9 cellular contexts compared by ENCODE assay signal in genomic region chr22:45552580-45553332, GRCh38. TPM values are rescaled to one million over a fixed set of nuclear protein-coding genes. Genes with fewer than 3 reads are reported as not detected.
DNase-seq lines count a peak whose midpoint lies in the region; ATAC-seq, FAIRE-seq and TF ChIP-seq lines count a peak whose summit lies in the region.
"Had no signal": no experiment of that assay in that cellular context is flagged by ENCODE, and none has a peak within 500 bp of the region (broad histone marks: within the 10 kb centered on the region; RNA-seq: fewer than 3 reads in every experiment).

No MANE protein-coding gene starts in this region.

- TF ChIP-seq EP300 in suprapubic skin (IDR thresholded peaks at IDR 0.05) = no peak

- no peak overlapping the region for H3K27ac ChIP-seq in HL-60 (replicated peaks)
- H3K27ac ChIP-seq in suprapubic skin = peak overlapping the region; percentile 91

- FAIRE-seq in bronchial epithelial cell (lab: Jason Lieb, UNC) = no peak

- H3K36me3 ChIP-seq in bronchial epithelial cell (ENCODE audit: control insufficient read depth, insufficient read depth, low read length) (peaks cover 2% of the 10 kb centered on the region), kidney epithelial cell (ENCODE audit: control insufficient read depth, insufficient read depth, low read length) (no peaks in the 10 kb centered on the region), suprapubic skin (peaks cover 16% of the 10 kb centered on the region)

- H3K27me3 ChIP-seq in HL-60 (ENCODE audit: insufficient read depth, poor library complexity, severe bottlenecking) (peaks cover 2% of the 10 kb centered on the region), bronchial epithelial cell (ENCODE audit: control insufficient read depth, insufficient read depth, low read length) (no peaks in the 10 kb centered on the region), kidney epithelial cell (ENCODE audit: control insufficient read depth, insufficient read depth, low read length) (no peaks in the 10 kb centered on the region), suprapubic skin (no peaks in the 10 kb centered on the region)

- H3K4me1 ChIP-seq in suprapubic skin = peaks cover 65% of the 10 kb centered on the region

- no peaks in the 10 kb centered on the region for H3K9me3 ChIP-seq in suprapubic skin

- 53% methylated on average over 17 of the region's 30 CpGs for WGBS in suprapubic skin

- no peak overlapping the region for H3K4me3 ChIP-seq in HL-60 (replicated peaks; ENCODE audit: insufficient read depth, low read length)
- H3K4me3 ChIP-seq in bronchial epithelial cell (ENCODE audit: low read depth, low read length) = no peak overlapping the region
- no peak overlapping the region for H3K4me3 ChIP-seq in kidney epithelial cell (ENCODE audit: low read depth, low read length)
- no peak overlapping the region for H3K4me3 ChIP-seq in suprapubic skin

- no peak for TF ChIP-seq POLR2A in suprapubic skin (IDR thresholded peaks at IDR 0.05)

- ATAC-seq in GM21786 (IDR thresholded peaks at IDR 0.05; ENCODE audit: unreplicated experiment) (no peak), GM18861 (IDR thresholded peaks at IDR 0.05; ENCODE audit: unreplicated experiment) (no peak)

- TF ChIP-seq CTCF in HL-60 (IDR thresholded peaks at IDR 0.05; ENCODE audit: insufficient read depth, low read length) = peak; percentile 20
- TF ChIP-seq CTCF in bronchial epithelial cell (IDR thresholded peaks at IDR 0.05; ENCODE audit: insufficient read depth, low read length, severe bottlenecking) = peak; percentile 56
- TF ChIP-seq CTCF in kidney epithelial cell (IDR thresholded peaks at IDR 0.05; ENCODE audit: insufficient read depth, low read length, poor library complexity, severe bottlenecking) = peak; percentile 48
- peak in 1 of 2 donors; percentile 9 for TF ChIP-seq CTCF in suprapubic skin (IDR thresholded peaks at IDR 0.05)

- peak; percentile 52 to 65 for DNase-seq in HL-60 (ENCODE audit: low read depth in 1 of 2, low spot score in 1 of 2)
- peak; percentile 20 for DNase-seq in bronchial epithelial cell (ENCODE audit: low read depth)
- peak; percentile 79 for DNase-seq in kidney epithelial cell (ENCODE audit: low read depth)
- DNase-seq in suprapubic skin (ENCODE audit: low spot score in 2 of 2) = no peak
- DNase-seq in activated CD8-positive, alpha-beta memory T cell treated with anti-CD3 and anti-CD28 coated beads for 24 hours = no peak
- DNase-seq in midbrain (lab: John Stamatoyannopoulos, UW) = no peak
- DNase-seq: activated T-cell treated with anti-CD3 and anti-CD28 coated beads, Interleukin-2, amount 50 U/mL, for 1 hour had no signal

RNA-seq across cellular contexts. Expression of gene FBLN1, which starts 50.1 kb away (rescaled TPM):
- total RNA-seq in bronchial epithelial cell (18.2 and 25.2 TPM in 2 replicates), kidney epithelial cell (29.0 and 32.8 TPM in 2 replicates), suprapubic skin (100 to 1,000 TPM; 111 to 174 (median 139) TPM)

Comparison
In these comparisons a context has a peak if more than half of its experiments do, and no peak if none do; other contexts are left out.
1. DNase-seq: peak in HL-60 (2 of 2), bronchial epithelial cell (single experiment) and kidney epithelial cell (single experiment); none in suprapubic skin (0 of 2), activated CD8-positive, alpha-beta memory T cell treated with anti-CD3 and anti-CD28 coated beads for 24 hours (single experiment) and midbrain (single experiment).